ENCODE assay signal across 34 cellular contexts in the genomic region with DNA sequence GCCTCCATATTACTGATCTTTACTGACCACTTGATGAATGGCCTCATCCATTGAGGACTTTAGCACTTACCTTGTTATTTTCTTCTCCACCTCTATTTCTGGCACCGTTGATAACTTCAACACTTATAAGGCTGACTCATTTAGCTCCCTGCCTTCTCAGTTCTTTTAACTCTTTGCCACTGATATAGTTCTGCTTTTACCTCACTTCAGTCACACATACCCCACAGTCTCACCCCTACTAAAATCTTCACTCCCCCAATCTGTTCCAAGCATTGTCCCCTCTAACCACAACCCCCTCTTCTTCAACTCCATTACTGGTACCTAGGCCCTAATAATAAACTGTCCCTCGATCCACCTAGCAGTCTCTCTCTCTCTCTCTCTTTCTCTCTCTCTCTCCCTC.
DNase-seq lines count a peak whose midpoint lies in the region; ATAC-seq, FAIRE-seq and TF ChIP-seq lines count a peak whose summit lies in the region.
"Had no signal": no experiment of that assay in that cellular context is flagged by ENCODE, and none has a peak within 500 bp of the region (broad histone marks: within the 10 kb centered on the region; RNA-seq: fewer than 3 reads in every experiment).

No MANE protein-coding gene starts in this region.

- peak; percentile 69 to 82; a peak in 3 of 4 replicates for TF ChIP-seq EP300 in GM12878 (IDR thresholded peaks at IDR 0.05; ENCODE audit: borderline replicate concordance in 1 of 2, control insufficient read depth in 1 of 2, low read depth in 2 of 2, low read length in 2 of 2)

- no peak overlapping the region for H3K27ac ChIP-seq in GM12878 (ENCODE audit: control insufficient read depth, insufficient read depth)
- H3K27ac ChIP-seq: BLaER1, heart left ventricle, KMS-11, pancreas had no signal

- H3K4me1 ChIP-seq in GM12878 (ENCODE audit: control insufficient read depth, insufficient read depth, low read length): no peaks in the 10 kb centered on the region
- H3K4me1 ChIP-seq: BLaER1, heart left ventricle, pancreas had no signal

- no peaks in the 10 kb centered on the region for H3K27me3 ChIP-seq in GM12878 (replicated peaks in 1 of 2; ENCODE audit: control insufficient read depth in 2 of 2, insufficient read depth in 2 of 2, low read length in 1 of 2)
- H3K27me3 ChIP-seq: BLaER1, pancreas had no signal

- H3K36me3 ChIP-seq in GM12878 (ENCODE audit: control insufficient read depth in 2 of 2, insufficient read depth in 2 of 2, low read length in 1 of 2): no peaks in the 10 kb centered on the region
- H3K36me3 ChIP-seq: BLaER1, heart left ventricle, pancreas had no signal

- CTCF ChIA-PET in GM12878 (lab: Yijun Ruan, JAX): interaction anchor here (0.9 to 3.2 kb wide), 5 partner anchors 9 to 291 kb away, joined by 3 to 24 read pairs (median 4); no protein-coding TSS in a partner anchor

- RAD21 ChIA-PET in GM12878 (lab: Charles Lee; ENCODE audit: unreplicated experiment): interaction anchor here (1.1 to 3.0 kb wide), 5 partner anchors 13 to 472 kb away, joined by 3 to 14 read pairs (median 7); no protein-coding TSS in a partner anchor

- no peaks in the 10 kb centered on the region for H4K20me1 ChIP-seq in GM12878 (ENCODE audit: control insufficient read depth, insufficient read depth)
- H4K20me1 ChIP-seq: BLaER1 had no signal

- 3% methylated on average over 2 of the region's 2 CpGs for WGBS in GM12878 (ENCODE audit: insufficient coverage, insufficient replicate concordance, low lambda C conversion rate, missing lambda C conversion rate)

- TF ChIP-seq POLR2A in GM12878 (IDR thresholded peaks at IDR 0.05; ENCODE audit: low read depth, low read length): no peak

- H3K27me3 Mint-ChIP-seq in activated T-helper 17 cell treated with anti-CD3 and anti-CD28 coated beads, Interleukin-2, amount 50 U/mL, for 72 hours: peaks cover 4% of the 10 kb centered on the region
- H3K27me3 Mint-ChIP-seq in activated naive CD8-positive, alpha-beta T cell treated with anti-CD3 and anti-CD28 coated beads, Interleukin-2, amount 50 U/mL, for 24 hours: peaks cover 6% of the 10 kb centered on the region
- H3K27me3 Mint-ChIP-seq: brain had no signal

- no peak overlapping the region for H3K4me3 Mint-ChIP-seq in activated T-helper 17 cell treated with anti-CD3 and anti-CD28 coated beads, Interleukin-2, amount 50 U/mL, for 72 hours
- no peak overlapping the region for H3K4me3 Mint-ChIP-seq in activated naive CD8-positive, alpha-beta T cell treated with anti-CD3 and anti-CD28 coated beads, Interleukin-2, amount 50 U/mL, for 24 hours
- H3K4me3 Mint-ChIP-seq: activated naive CD4-positive, alpha-beta T cell treated with anti-CD3 and anti-CD28 coated beads for 36 hours; brain; neural crest cell; stimulated activated effector memory CD8-positive, alpha-beta T cell treated with anti-CD3 and anti-CD28 coated beads, Interleukin-12 subunit alpha, Interleukin-12 subunit beta, amount 100 ng/mL, for 72 hours had no signal

- no peak overlapping the region for H3K4me3 ChIP-seq in GM12878
- H3K4me3 ChIP-seq: BLaER1, heart left ventricle, pancreas had no signal

- FAIRE-seq in GM18507 (lab: Jason Lieb, UNC) (peak; percentile 48), GM12878 (lab: Jason Lieb, UNC) (peak; percentile 66)
- FAIRE-seq: keratinocyte, pancreas, RCC 7860 had no signal

- H3K9me3 Mint-ChIP-seq in activated T-helper 17 cell treated with anti-CD3 and anti-CD28 coated beads, Interleukin-2, amount 50 U/mL, for 72 hours: no peaks in the 10 kb centered on the region
- no peaks in the 10 kb centered on the region for H3K9me3 Mint-ChIP-seq in activated naive CD8-positive, alpha-beta T cell treated with anti-CD3 and anti-CD28 coated beads, Interleukin-2, amount 50 U/mL, for 24 hours
- H3K9me3 Mint-ChIP-seq: activated naive CD4-positive, alpha-beta T cell treated with anti-CD3 and anti-CD28 coated beads for 36 hours; brain; neural crest cell; stimulated activated effector memory CD8-positive, alpha-beta T cell treated with anti-CD3 and anti-CD28 coated beads, Interleukin-12 subunit alpha, Interleukin-12 subunit beta, amount 100 ng/mL, for 72 hours had no signal

- no peak for TF ChIP-seq RAD21 in GM12878 (IDR thresholded peaks at IDR 0.05; ENCODE audit: insufficient read depth, low read depth, low read length)

- no peaks in the 10 kb centered on the region for H3K79me2 ChIP-seq in GM12878 (ENCODE audit: control insufficient read depth, insufficient read depth, low read length)

- no peak for TF ChIP-seq CTCF in GM12878 (IDR thresholded peaks at IDR 0.05 in 2 of 3, conservative IDR thresholded peaks at IDR 0.05 in 1 of 3; ENCODE audit: control insufficient read depth in 2 of 3, extremely low read depth in 1 of 3, insufficient read depth in 1 of 3, low read depth in 3 of 3, low read length in 3 of 3)

- DNase-seq in GM18507 (ENCODE audit: extremely low spot score, insufficient read length, low read depth): peak; percentile 5
- DNase-seq in GM12878 (ENCODE audit: low read depth, low spot score): no peak
- DNase-seq in activated naive CD8-positive, alpha-beta T cell treated with anti-CD3 and anti-CD28 coated beads, Interleukin-2, amount 50 U/mL, for 24 hours: no peak
- DNase-seq in NCI-H1048 (lab: John Stamatoyannopoulos, UW): no peak
- DNase-seq in stimulated activated CD4-positive, alpha-beta T cell treated with anti-CD3 and anti-CD28 coated beads, Interleukin-1b, Interleukin-23, amount 100 ng/mL, for 48 hours: no peak
- DNase-seq: activated CD4-positive, alpha-beta T cell treated with anti-CD3 and anti-CD28 coated beads, Interleukin-2, amount 50 U/mL, for 48 hours; activated naive CD4-positive, alpha-beta T cell treated with anti-CD3 and anti-CD28 coated beads for 36 hours; activated T-cell treated with anti-CD3 and anti-CD28 coated beads, Interleukin-2, amount 50 U/mL, for 48 hours; foreskin melanocyte; GOT3; heart left ventricle; left ventricle myocardium superior; mesendoderm; NCI-H1436 treated with DMSO at 0.1 percent for 48 hours; NCI-H2107; NCI-H446; NCI-H774; pancreas; SHP77 treated with DMSO at 0.1 percent for 48 hours; stimulated activated CD4-positive, alpha-beta T cell treated with anti-CD3 and anti-CD28 coated beads, Interleukin-15, amount 100 ng/mL, for 24 hours; substantia nigra; T-helper 2 cell; trophoblast cell had no signal

- POLR2A ChIA-PET in GM12878 (lab: Charles Lee): interaction anchor here (2.2 kb wide), 1 partner anchor 11 kb away, joined by 7 read pairs; no protein-coding TSS in a partner anchor

- H2AFZ ChIP-seq in GM12878 (ENCODE audit: control insufficient read depth, low read depth, low read length): no peak overlapping the region

- no peaks in the 10 kb centered on the region for H3K9me3 ChIP-seq in GM12878 (replicated peaks; ENCODE audit: control insufficient read depth, insufficient read depth, low read length)
- H3K9me3 ChIP-seq: BLaER1, heart left ventricle, pancreas had no signal

- BruUV-seq in GM12878 (replicated peaks; lab: Mats Ljungman, UMichigan): no TSS peak

- intact Hi-C loops in GM12878 (cut with micrococcal nuclease; ENCODE audit: unreplicated experiment): no loop called here

- SMC1A ChIA-PET in GM12878 (lab: Charles Lee; ENCODE audit: uncharacterized antibody, unreplicated experiment): interaction anchor here (0.8 to 3.7 kb wide), 7 partner anchors 10 to 107 kb away, joined by 3 to 33 read pairs (median 5); no protein-coding TSS in a partner anchor

- H3K27ac Mint-ChIP-seq in activated T-helper 17 cell treated with anti-CD3 and anti-CD28 coated beads, Interleukin-2, amount 50 U/mL, for 72 hours: no peak overlapping the region
- H3K27ac Mint-ChIP-seq in activated naive CD8-positive, alpha-beta T cell treated with anti-CD3 and anti-CD28 coated beads, Interleukin-2, amount 50 U/mL, for 24 hours: no peak overlapping the region
- H3K27ac Mint-ChIP-seq: activated naive CD4-positive, alpha-beta T cell treated with anti-CD3 and anti-CD28 coated beads for 36 hours; brain; stimulated activated effector memory CD8-positive, alpha-beta T cell treated with anti-CD3 and anti-CD28 coated beads, Interleukin-12 subunit alpha, Interleukin-12 subunit beta, amount 100 ng/mL, for 72 hours had no signal

- H3K4me1 Mint-ChIP-seq in activated T-helper 17 cell treated with anti-CD3 and anti-CD28 coated beads, Interleukin-2, amount 50 U/mL, for 72 hours: no peaks in the 10 kb centered on the region
- no peaks in the 10 kb centered on the region for H3K4me1 Mint-ChIP-seq in activated naive CD8-positive, alpha-beta T cell treated with anti-CD3 and anti-CD28 coated beads, Interleukin-2, amount 50 U/mL, for 24 hours
- H3K4me1 Mint-ChIP-seq: brain; neural crest cell; stimulated activated effector memory CD8-positive, alpha-beta T cell treated with anti-CD3 and anti-CD28 coated beads, Interleukin-12 subunit alpha, Interleukin-12 subunit beta, amount 100 ng/mL, for 72 hours had no signal

- no peak overlapping the region for H3K9ac ChIP-seq in GM12878 (ENCODE audit: control insufficient read depth, insufficient read depth, low read length)
- H3K9ac ChIP-seq: BLaER1, KMS-11 had no signal

- H3K36me3 Mint-ChIP-seq in activated T-helper 17 cell treated with anti-CD3 and anti-CD28 coated beads, Interleukin-2, amount 50 U/mL, for 72 hours (ENCODE audit: low read depth): no peaks in the 10 kb centered on the region
- H3K36me3 Mint-ChIP-seq in activated naive CD8-positive, alpha-beta T cell treated with anti-CD3 and anti-CD28 coated beads, Interleukin-2, amount 50 U/mL, for 24 hours (ENCODE audit: low read depth): no peaks in the 10 kb centered on the region
- H3K36me3 Mint-ChIP-seq: brain; stimulated activated effector memory CD8-positive, alpha-beta T cell treated with anti-CD3 and anti-CD28 coated beads, Interleukin-12 subunit alpha, Interleukin-12 subunit beta, amount 100 ng/mL, for 72 hours had no signal

- ATAC-seq in GM21447 (IDR thresholded peaks at IDR 0.05; ENCODE audit: unreplicated experiment): peak; percentile 58
- ATAC-seq in HG03095 (IDR thresholded peaks at IDR 0.05; ENCODE audit: unreplicated experiment): peak; percentile 60
- peak; percentile 93 for ATAC-seq in GM12878
- ATAC-seq in activated T-helper 17 cell treated with anti-CD3 and anti-CD28 coated beads, Interleukin-2, amount 50 U/mL, for 72 hours (replicated peaks): no peak
- ATAC-seq in activated naive CD8-positive, alpha-beta T cell treated with anti-CD3 and anti-CD28 coated beads, Interleukin-2, amount 50 U/mL, for 24 hours: no peak
- ATAC-seq: activated CD4-positive, CD25-positive, alpha-beta regulatory T cell treated with anti-CD3 and anti-CD28 coated beads, Interleukin-2, amount 50 U/mL, for 24 hours; heart left ventricle; left ventricle myocardium superior; pancreas; stimulated activated effector memory CD8-positive, alpha-beta T cell treated with anti-CD3 and anti-CD28 coated beads, Interleukin-12 subunit alpha, Interleukin-12 subunit beta, amount 100 ng/mL, for 72 hours had no signal

- in situ Hi-C loops in GM12878 (cut with MboI): no loop called here

- H3K4me2 ChIP-seq in GM12878 (ENCODE audit: control insufficient read depth, insufficient read depth): no peak overlapping the region
- H3K4me2 ChIP-seq: BLaER1, KMS-11 had no signal

TF ChIP-seq in GM12878, 131 proteins besides CTCF, POLR2A, EP300 and RAD21 (continues in another document):
- peak; percentile 66; the same call in 1 of the 2 replicates for TF ChIP-seq JUND (IDR thresholded peaks at IDR 0.05; ENCODE audit: low read depth, low read length)
- no peak for TF ChIP-seq CREM (IDR thresholded peaks at IDR 0.05; ENCODE audit: low read depth)
- peak; percentile 12; the same call in 1 of the 2 replicates for TF ChIP-seq RAD51 (IDR thresholded peaks at IDR 0.05)
- TF ChIP-seq CBX5 (IDR thresholded peaks at IDR 0.05; ENCODE audit: low read depth): no peak

Comparison
In these comparisons a context has a peak if more than half of its experiments do, and no peak if none do; other contexts are left out.
1. ATAC-seq: peak in GM21447 (single experiment), HG03095 (single experiment) and GM12878 (single experiment); none in activated T-helper 17 cell treated with anti-CD3 and anti-CD28 coated beads, Interleukin-2, amount 50 U/mL, for 72 hours (single experiment) and activated naive CD8-positive, alpha-beta T cell treated with anti-CD3 and anti-CD28 coated beads, Interleukin-2, amount 50 U/mL, for 24 hours (single experiment).